Comparison of ENCODE assay signal across 16 cellular contexts in the genomic region with DNA sequence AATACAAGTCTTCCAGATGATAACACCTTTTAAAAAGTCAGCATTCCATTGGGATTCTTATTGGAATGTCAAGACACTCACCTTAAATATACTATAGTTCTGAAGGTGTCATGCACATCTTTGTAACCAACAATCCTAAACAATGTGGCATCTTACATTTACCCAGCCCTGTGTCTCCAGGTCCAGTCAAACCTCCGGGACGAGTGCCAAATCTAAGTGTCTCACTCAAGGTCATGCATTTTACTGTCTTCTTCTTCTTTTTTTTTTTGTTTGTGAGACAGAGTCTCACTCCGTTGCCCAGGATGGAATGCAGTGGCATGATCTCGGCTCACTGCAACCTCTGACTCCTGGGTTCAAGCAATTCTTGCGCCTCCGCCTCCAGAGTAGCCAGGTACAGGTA.
DNase-seq lines count a peak whose midpoint lies in the region; TF ChIP-seq lines count a peak whose summit lies in the region.
"Had no signal": no experiment of that assay in that cellular context is flagged by ENCODE, and none has a peak within 500 bp of the region (broad histone marks: within the 10 kb centered on the region; RNA-seq: fewer than 3 reads in every experiment).

No MANE protein-coding gene starts in this region.

- DNase-seq in Caki2 (ENCODE audit: low read depth): peak; percentile 16
- DNase-seq in EL: peak; percentile 47
- peak; percentile 17 for DNase-seq in MG63
- peak; percentile 43 for DNase-seq in kidney tubule cell (ENCODE audit: low spot score)
- DNase-seq in C1 segment of cervical spinal cord (lab: John Stamatoyannopoulos, UW): no peak
- DNase-seq in cardiac septum (ENCODE audit: low spot score): no peak
- no peak for DNase-seq in uterus
- DNase-seq: BE2C; CD8-positive, alpha-beta T cell; COR-L47; DND-41; HCEC 1CT; HFFc6 had no signal

- H3K36me3 ChIP-seq in MG63 (no peaks in the 10 kb centered on the region), uterus (no peaks in the 10 kb centered on the region)
- H3K36me3 ChIP-seq: BE2C had no signal

- no peaks in the 10 kb centered on the region for H3K27me3 ChIP-seq in MG63
- no peaks in the 10 kb centered on the region for H3K27me3 ChIP-seq in uterus

- TF ChIP-seq POLR2A in uterus (IDR thresholded peaks at IDR 0.05): no peak

- H3K9me3 ChIP-seq in MG63 (no peaks in the 10 kb centered on the region), uterus (no peaks in the 10 kb centered on the region)
- H3K9me3 ChIP-seq: A549, BE2C had no signal

- H3K27ac ChIP-seq in uterus: no peak overlapping the region
- H3K27ac ChIP-seq: A549 had no signal

- H3K4me3 ChIP-seq in MG63 (no peak overlapping the region), uterus (no peak overlapping the region)
- H3K4me3 ChIP-seq: A549, GM12878, K562 had no signal

- H3K4me1 ChIP-seq in uterus: no peaks in the 10 kb centered on the region
- H3K4me1 ChIP-seq: A549, BE2C had no signal

- intact Hi-C loops in cardiac septum (cut with DNase I): no loop called here
- intact Hi-C loops in uterus (cut with DNase I; ENCODE audit: low total_unique reads): no loop called here

- in situ Hi-C loops in Caki2 (cut with HindIII; ENCODE audit: low pct_unique_long_range_greater_than_20kb, low sequenced_read_pairs): no loop called here

- TF ChIP-seq CTCF in uterus (IDR thresholded peaks at IDR 0.05): no peak

Comparison
In these comparisons a context has a peak if more than half of its experiments do, and no peak if none do; other contexts are left out.
1. DNase-seq: peak in Caki2 (single experiment), EL (single experiment), MG63 (single experiment) and kidney tubule cell (single experiment); none in C1 segment of cervical spinal cord (0 of 14), cardiac septum (single experiment) and uterus (0 of 2).